8 cellular contexts compared by ENCODE assay signal in genomic region chr2:197813093-197813787, GRCh38. TPM values are rescaled to one million over a fixed set of nuclear protein-coding genes. Genes with fewer than 3 reads are reported as not detected.
DNase-seq lines count a peak whose midpoint lies in the region; ATAC-seq, FAIRE-seq and TF ChIP-seq lines count a peak whose summit lies in the region.

No MANE protein-coding gene starts in this region.

- no peaks in the 10 kb centered on the region for H3F3A ChIP-seq in OCI-LY1 (ENCODE audit: insufficient read depth, low read length)

- H3K9me3 ChIP-seq in OCI-LY1 (ENCODE audit: low read length) (no peaks in the 10 kb centered on the region), esophagus muscularis mucosa (no peaks in the 10 kb centered on the region), small intestine (ENCODE audit: control insufficient read depth, low read depth) (no peaks in the 10 kb centered on the region), testis (no peaks in the 10 kb centered on the region)

- WGBS in esophagus muscularis mucosa, result 71% methylated on average over 3 of the region's 3 CpGs
- WGBS in small intestine, 3 donors, result 44 to 58% (median 45%) methylated on average over 3 of the region's 3 CpGs
- 62 to 72% methylated on average over 3 of the region's 3 CpGs for WGBS in testis, 2 donors

- H3K9me2 ChIP-seq in OCI-LY1 (ENCODE audit: low read depth, low read length), result no peaks in the 10 kb centered on the region

- no peak overlapping the region for H3K9ac ChIP-seq in OCI-LY1 (ENCODE audit: low read length)

- no peaks in the 10 kb centered on the region for H3K79me2 ChIP-seq in OCI-LY1 (ENCODE audit: insufficient read depth, low read length)

- TF ChIP-seq EP300 in esophagus muscularis mucosa (IDR thresholded peaks at IDR 0.05), result no peak

- intact Hi-C loops in esophagus muscularis mucosa (cut with DNase I) (no loop called here), testis (cut with DNase I; ENCODE audit: low total_unique reads) (no loop called here)

- no peaks in the 10 kb centered on the region for H4K20me1 ChIP-seq in OCI-LY1 (ENCODE audit: insufficient read depth, low read length)

- peak; percentile 52 for ATAC-seq in GM21786 (IDR thresholded peaks at IDR 0.05; ENCODE audit: unreplicated experiment)
- ATAC-seq in HG03039 (IDR thresholded peaks at IDR 0.05; ENCODE audit: unreplicated experiment), result no peak
- ATAC-seq in HG03439 (IDR thresholded peaks at IDR 0.05; ENCODE audit: unreplicated experiment), result no peak

- H3K27ac ChIP-seq in OCI-LY1 (ENCODE audit: low read depth, low read length, poor library complexity, severe bottlenecking) (no peak overlapping the region), esophagus muscularis mucosa (replicated peaks in 1 of 4) (no peak overlapping the region), small intestine (ENCODE audit: low read depth in 1 of 2, low read length in 1 of 2) (no peak overlapping the region), testis (no peak overlapping the region)

- peak; percentile 70 for FAIRE-seq in small intestine (lab: Jason Lieb, UNC)

- no peaks in the 10 kb centered on the region for H3K27me3 ChIP-seq in OCI-LY1 (ENCODE audit: insufficient read depth, low read length)
- H3K27me3 ChIP-seq in esophagus muscularis mucosa, result no peaks in the 10 kb centered on the region
- no peaks in the 10 kb centered on the region for H3K27me3 ChIP-seq in small intestine (ENCODE audit: control insufficient read depth in 2 of 2, insufficient read depth in 2 of 2, low read length in 2 of 2)
- H3K27me3 ChIP-seq in testis, result no peaks in the 10 kb centered on the region

- H3K4me3 ChIP-seq in OCI-LY1 (ENCODE audit: low read depth, low read length, poor library complexity, severe bottlenecking) (no peak overlapping the region), esophagus muscularis mucosa (no peak overlapping the region), small intestine (ENCODE audit: low read depth in 1 of 2, low read length in 2 of 2) (no peak overlapping the region), testis (no peak overlapping the region)

- no peak for TF ChIP-seq POLR2A in esophagus muscularis mucosa (IDR thresholded peaks at IDR 0.05; ENCODE audit: low read depth)
- no peak for TF ChIP-seq POLR2A in testis (IDR thresholded peaks at IDR 0.05)

- H3K36me3 ChIP-seq in OCI-LY1 (ENCODE audit: insufficient read depth, low read length) (no peaks in the 10 kb centered on the region), esophagus muscularis mucosa (no peaks in the 10 kb centered on the region), small intestine (ENCODE audit: control insufficient read depth in 2 of 2, insufficient read depth in 2 of 2, low read length in 2 of 2) (no peaks in the 10 kb centered on the region), testis (ENCODE audit: low read depth, missing control alignments) (no peaks in the 10 kb centered on the region)

- H3K4me2 ChIP-seq in OCI-LY1 (ENCODE audit: low read length), result no peak overlapping the region

- H2AFZ ChIP-seq in OCI-LY1 (ENCODE audit: low read length), result no peak overlapping the region

- H3K4me1 ChIP-seq in OCI-LY1 (ENCODE audit: insufficient read depth, low read length, severe bottlenecking) (no peaks in the 10 kb centered on the region), esophagus muscularis mucosa (peaks cover 5 to 42% (median 29%) of the 10 kb centered on the region in 4 donors), small intestine (ENCODE audit: control insufficient read depth in 2 of 2, insufficient read depth in 1 of 2, low read depth in 1 of 2, low read length in 1 of 2) (no peaks in the 10 kb centered on the region), testis (no peaks in the 10 kb centered on the region)

- DNase-seq in COR-L47 (lab: John Stamatoyannopoulos, UW) (peak; percentile 6), esophagus muscularis mucosa (ENCODE audit: extremely low spot score) (no peak), small intestine (peak; percentile 18), testis (no peak)

- TF ChIP-seq CTCF in OCI-LY1 (IDR thresholded peaks at IDR 0.05; ENCODE audit: low read length) (peak; percentile 59), esophagus muscularis mucosa (IDR thresholded peaks at IDR 0.05) (peak; percentile 23 to 49 (median 26)), testis (IDR thresholded peaks at IDR 0.05) (peak in 1 of 3 experiments; percentile 42)

RNA-seq across cellular contexts. Expression of gene PLCL1, which starts 8.8 kb away (rescaled TPM):
- total RNA-seq in esophagus muscularis mucosa, result 10 to 100 TPM; 67.3 to 86.2 (median 79.2) TPM
- polyA plus RNA-seq in small intestine, result under 1 TPM in 2 of 3 donors, not detected in 1; 0.58 to 0.81 TPM
- total RNA-seq in testis, result 1 to 10 TPM; 2.1 to 2.4 TPM
- polyA plus RNA-seq in testis (ENCODE audit: insufficient read depth, low read depth, low replicate concordance), result 2.6 TPM

RNA-seq across cellular contexts. Expression of gene BOLL, which starts 28.1 kb away (rescaled TPM):
- total RNA-seq in esophagus muscularis mucosa (not detected), testis (10 to 100 TPM; 51.0 to 65.0 TPM)
- polyA plus RNA-seq in small intestine (not detected), testis (ENCODE audit: insufficient read depth, low read depth, low replicate concordance) (256 TPM)

Comparison
In these comparisons a context has a peak if more than half of its experiments do, and no peak if none do; other contexts are left out.
1. DNase-seq: peak in COR-L47 (single experiment) and small intestine (single experiment); none in esophagus muscularis mucosa (single experiment) and testis (single experiment).
2. RNA of gene PLCL1, which starts 8.8 kb away (total RNA-seq): 67.3 to 86.2 TPM in esophagus muscularis mucosa; 2.1 to 2.4 TPM in testis; every median in the first group is over 10 times any median in the second.
3. RNA of gene BOLL, which starts 28.1 kb away (total RNA-seq): 51.0 to 65.0 TPM in testis; not detected in esophagus muscularis mucosa; every median in the first group is over 10 times any median in the second.